ENCODE assay signal across 16 cellular contexts in genomic region chr21:38208118-38208517, GRCh38. TPM values are rescaled to one million over a fixed set of nuclear protein-coding genes. Genes with fewer than 3 reads are reported as not detected.
"Had no signal": no experiment of that assay in that cellular context is flagged by ENCODE, and none has a peak within 500 bp of the region (broad histone marks: within the 10 kb centered on the region; RNA-seq: fewer than 3 reads in every experiment).

No MANE protein-coding gene starts in this region.

- H3K36me3 Mint-ChIP-seq: naive thymus-derived CD4-positive, alpha-beta T cell had no signal

- H3K27ac ChIP-seq: cardiac muscle cell, left ventricle myocardium inferior, tibial nerve, uterus had no signal

- H3K27ac Mint-ChIP-seq: activated CD8-positive, alpha-beta T cell treated with anti-CD3 and anti-CD28 coated beads, Interleukin-2, amount 10 ng/mL, durations not matched to agents 7 days and 5 days; activated naive CD4-positive, alpha-beta T cell treated with anti-CD3 and anti-CD28 coated beads for 36 hours; activated T-helper 17 cell treated with anti-CD3 and anti-CD28 coated beads, Interleukin-2, amount 50 U/mL, for 72 hours had no signal

- H3K4me1 ChIP-seq: left ventricle myocardium inferior, tibial nerve, uterus had no signal

- H3K27me3 ChIP-seq: cardiac muscle cell, tibial nerve had no signal

- DNase-seq: activated CD8-positive, alpha-beta T cell treated with anti-CD3 and anti-CD28 coated beads, Interleukin-2, amount 10 ng/mL, durations not matched to agents 7 days and 5 days; activated naive CD4-positive, alpha-beta T cell treated with anti-CD3 and anti-CD28 coated beads for 36 hours; islet precursor cell; left ventricle myocardium inferior; mucosa of descending colon; posterior cingulate gyrus; stimulated activated CD4-positive, alpha-beta T cell treated with anti-CD3 and anti-CD28 coated beads, Interleukin-15, amount 100 ng/mL, for 24 hours; stimulated activated CD4-positive, alpha-beta T cell treated with anti-CD3 and anti-CD28 coated beads, Interleukin-4, amount 100 ng/mL, for 24 hours; stimulated activated naive CD4-positive, alpha-beta T cell treated with Interleukin-2 at 50 U/mL for 16 hours; substantia nigra; uterus had no signal

- H3K9me3 ChIP-seq: mucosa of descending colon had no signal

- H3K9me3 Mint-ChIP-seq: activated naive CD4-positive, alpha-beta T cell treated with anti-CD3 and anti-CD28 coated beads for 36 hours; activated T-helper 17 cell treated with anti-CD3 and anti-CD28 coated beads, Interleukin-2, amount 50 U/mL, for 72 hours had no signal

- H3K36me3 ChIP-seq: cardiac muscle cell, left ventricle myocardium inferior, tibial nerve, uterus had no signal

- ATAC-seq: activated CD8-positive, alpha-beta T cell treated with anti-CD3 and anti-CD28 coated beads, Interleukin-2, amount 10 ng/mL, durations not matched to agents 7 days and 5 days; activated T-helper 17 cell treated with anti-CD3 and anti-CD28 coated beads, Interleukin-2, amount 50 U/mL, for 72 hours; esophagus mucosa; mucosa of descending colon; naive thymus-derived CD4-positive, alpha-beta T cell had no signal

- H3K4me3 ChIP-seq: cardiac muscle cell, left ventricle myocardium inferior, mucosa of descending colon, tibial nerve, uterus had no signal

- H3K4me1 Mint-ChIP-seq: activated T-helper 17 cell treated with anti-CD3 and anti-CD28 coated beads, Interleukin-2, amount 50 U/mL, for 72 hours had no signal

- H3K4me3 Mint-ChIP-seq: activated CD8-positive, alpha-beta T cell treated with anti-CD3 and anti-CD28 coated beads, Interleukin-2, amount 10 ng/mL, durations not matched to agents 7 days and 5 days; activated naive CD4-positive, alpha-beta T cell treated with anti-CD3 and anti-CD28 coated beads for 36 hours; activated T-helper 17 cell treated with anti-CD3 and anti-CD28 coated beads, Interleukin-2, amount 50 U/mL, for 72 hours had no signal

RNA-seq across cellular contexts. Expression of gene KCNJ15, which starts 48.7 kb away (rescaled TPM):
- total RNA-seq: activated CD8-positive, alpha-beta T cell treated with anti-CD3 and anti-CD28 coated beads, Interleukin-2, amount 10 ng/mL, durations not matched to agents 7 days and 5 days; cardiac muscle cell had no signal
- polyA plus RNA-seq: cardiac muscle cell; naive thymus-derived CD4-positive, alpha-beta T cell had no signal
